Comparison of ENCODE assay signal across 8 cellular contexts in the genomic region with DNA sequence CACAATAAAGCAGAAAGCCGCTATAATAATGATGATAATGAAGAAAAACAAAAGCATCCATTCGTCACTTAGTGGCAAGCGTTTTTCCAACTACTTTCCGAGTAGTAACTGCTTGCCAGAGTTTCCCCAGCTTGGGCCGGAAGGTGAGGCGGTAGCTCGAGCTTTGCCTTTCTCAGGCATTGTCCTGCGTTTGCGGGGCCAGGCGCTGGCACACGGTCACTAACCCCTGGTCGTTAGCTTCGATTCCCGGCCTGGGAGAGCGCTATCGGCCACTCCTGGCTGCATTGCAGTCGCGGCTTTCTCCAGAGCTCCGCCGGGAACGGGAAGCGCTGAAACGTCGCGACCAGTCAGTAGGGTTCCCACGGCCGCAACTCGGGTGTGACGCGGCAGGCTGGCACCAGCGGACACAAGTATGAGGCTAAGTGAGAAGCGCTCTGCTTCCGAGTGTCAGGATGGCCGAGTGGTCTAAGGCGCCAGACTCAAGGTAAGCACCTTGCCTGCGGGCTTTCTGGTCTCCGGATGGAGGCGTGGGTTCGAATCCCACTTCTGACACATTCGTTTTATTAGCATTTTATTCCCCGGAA. TPM values are rescaled to one million over a fixed set of nuclear protein-coding genes. Genes with fewer than 3 reads are reported as not detected.
DNase-seq lines count a peak whose midpoint lies in the region; ATAC-seq, FAIRE-seq and TF ChIP-seq lines count a peak whose summit lies in the region.

No MANE protein-coding gene starts in this region.

- peaks cover 4% of the 10 kb centered on the region for H3K4me1 ChIP-seq in keratinocyte (ENCODE audit: control insufficient read depth, extremely low read depth, insufficient read depth, low read length)

- no peaks in the 10 kb centered on the region for H4K20me1 ChIP-seq in keratinocyte (ENCODE audit: control insufficient read depth, extremely low read depth, insufficient read depth, low read length)

- DNase-seq in AG04450 (ENCODE audit: low read depth, low spot score) (peak; percentile 94), NCI-H226 (peak; percentile 91), keratinocyte (ENCODE audit: low read depth, low spot score) (peak; percentile 95)
- DNase-seq in activated CD4-positive, CD25-positive, alpha-beta regulatory T cell (lab: John Stamatoyannopoulos, UW) = peak; percentile 64 to 95 (median 81)
- peak; percentile 92 to 98 for DNase-seq in central memory CD8-positive, alpha-beta T cell (ENCODE audit: low spot score in 2 of 2)
- DNase-seq in stimulated activated CD4-positive, alpha-beta T cell treated with anti-CD3 and anti-CD28 coated beads, Interleukin-12 subunit alpha, Interleukin-12 subunit beta, amount 100 ng/mL, for 48 hours (ENCODE audit: low read depth in 2 of 3, low spot score in 1 of 3) = peak; percentile 91 to 99 (median 97)

- peak overlapping the region; percentile 87 for H3K9ac ChIP-seq in keratinocyte (ENCODE audit: control insufficient read depth, extremely low read depth, insufficient read depth, low read length)

- POLR2A ChIA-PET in AG04450 (lab: Yijun Ruan, JAX) = interaction anchor here (1.0 to 1.7 kb wide), 3 partner anchors 15 to 48 kb away, joined by 3 to 8 read pairs (median 7); a partner anchor contains a TSS

- no peaks in the 10 kb centered on the region for H3K9me3 ChIP-seq in AG04450 (ENCODE audit: control insufficient read depth, insufficient read depth, low read length)
- H3K9me3 ChIP-seq in keratinocyte (ENCODE audit: control insufficient read depth, low read depth, low read length) = no peaks in the 10 kb centered on the region

- H3K4me3 Mint-ChIP-seq in central memory CD8-positive, alpha-beta T cell = peak overlapping the region; percentile 93

- H3K4me2 ChIP-seq in keratinocyte (ENCODE audit: control insufficient read depth, extremely low read depth, insufficient read depth, low read depth, low read length) = peak overlapping the region; percentile 88

- no peaks in the 10 kb centered on the region for H3K9me1 ChIP-seq in keratinocyte (ENCODE audit: control insufficient read depth, extremely low read depth, insufficient read depth, low read length)

- peak overlapping the region; percentile 84 for H3K4me3 ChIP-seq in AG04450 (ENCODE audit: low read depth, low read length)
- peak overlapping the region; percentile 55 to 95 (median 82) for H3K4me3 ChIP-seq in keratinocyte (ENCODE audit: control insufficient read depth in 2 of 3, extremely low read depth in 1 of 3, insufficient read depth in 2 of 3, low read depth in 1 of 3, low read length in 3 of 3)

- dilution Hi-C loops in keratinocyte (cut with MboI; ENCODE audit: extremely low pct_ligation_motif_present, low sequenced_read_pairs) = no loop called here

- peaks cover 23% of the 10 kb centered on the region for H3K36me3 Mint-ChIP-seq in central memory CD8-positive, alpha-beta T cell (ENCODE audit: insufficient read depth)

- FAIRE-seq in keratinocyte (lab: Jason Lieb, UNC) = no peak

- no peaks in the 10 kb centered on the region for H3K36me3 ChIP-seq in keratinocyte (ENCODE audit: control insufficient read depth in 2 of 2, extremely low read depth in 1 of 2, insufficient read depth in 2 of 2, low read length in 2 of 2)

- H3K27ac Mint-ChIP-seq in central memory CD8-positive, alpha-beta T cell (ENCODE audit: low read depth) = peak overlapping the region; percentile 100

- TF ChIP-seq CTCF in AG04450 (IDR thresholded peaks at IDR 0.05; ENCODE audit: low read depth, low read length) (peak; percentile 19; the same call in 1 of the 2 replicates), keratinocyte (optimal IDR thresholded peaks at IDR 0.05 in 1 of 3, IDR thresholded peaks at IDR 0.05 in 1 of 3, conservative IDR thresholded peaks at IDR 0.05 in 1 of 3; ENCODE audit: extremely low read depth in 1 of 3, insufficient read depth in 2 of 3, low read length in 3 of 3) (no peak)

- peaks cover 10% of the 10 kb centered on the region for H3K27me3 Mint-ChIP-seq in central memory CD8-positive, alpha-beta T cell

- no peaks in the 10 kb centered on the region for H3K9me3 Mint-ChIP-seq in central memory CD8-positive, alpha-beta T cell

- CTCF ChIA-PET in AG04450 (lab: Charles Lee) = interaction anchor here (0.9 to 1.6 kb wide), 4 partner anchors 15 to 35 kb away, joined by 3 to 6 read pairs (median 4); a partner anchor contains a TSS

- H2AFZ ChIP-seq in keratinocyte (ENCODE audit: control insufficient read depth, low read length) = peak overlapping the region; percentile 100

- H3K4me1 Mint-ChIP-seq in central memory CD8-positive, alpha-beta T cell = peaks cover 22% of the 10 kb centered on the region

- H3K27ac ChIP-seq in AG04450 (ENCODE audit: low read depth, low read length) = peak overlapping the region; percentile 93
- H3K27ac ChIP-seq in keratinocyte (ENCODE audit: control insufficient read depth, insufficient read depth, low read length) = peak overlapping the region; percentile 88

- peak; percentile 85 for ATAC-seq in GM18909 (IDR thresholded peaks at IDR 0.05; ENCODE audit: poor library complexity, unreplicated experiment)
- peak; percentile 82 for ATAC-seq in HG03196 (IDR thresholded peaks at IDR 0.05; ENCODE audit: unreplicated experiment)
- ATAC-seq in central memory CD8-positive, alpha-beta T cell (replicated peaks; ENCODE audit: extremely low read depth, poor library complexity, severe bottlenecking) = peak; percentile 84

- no peaks in the 10 kb centered on the region for H3K79me2 ChIP-seq in keratinocyte (ENCODE audit: control insufficient read depth, insufficient read depth, low read length)

- H3K27me3 ChIP-seq in AG04450 (ENCODE audit: control insufficient read depth, insufficient read depth, low read length) (no peaks in the 10 kb centered on the region), keratinocyte (ENCODE audit: control insufficient read depth, extremely low read depth, insufficient read depth, low read length) (no peaks in the 10 kb centered on the region)

RNA-seq across cellular contexts. Expression of a gene that starts 14.6 kb away (rescaled TPM):
- polyA plus RNA-seq in AG04450 (2011; rRNA removed) = 12.7 and 14.6 TPM in 2 replicates
- 4.3 and 6.3 TPM in 2 replicates for polyA minus RNA-seq in AG04450 (2011; rRNA and poly(A)+ RNA removed)
- 18.7 to 48.9 TPM (median 27.0 TPM) in 3 replicates for polyA plus RNA-seq in keratinocyte
- polyA plus RNA-seq in keratinocyte (2011; ENCODE audit: low read depth) = 7.4 TPM
- 11.4 TPM in 2 replicates for polyA plus RNA-seq in keratinocyte (2011; cell fraction: cytosol; rRNA removed)
- 207 and 235 TPM in 2 replicates for polyA plus RNA-seq in keratinocyte (2011; cell fraction: nucleus; rRNA removed)
- 17.6 and 43.9 TPM in 2 replicates for polyA plus RNA-seq in keratinocyte (2012; ENCODE audit: low replicate concordance)
- polyA minus RNA-seq in keratinocyte = 12.8 to 14.5 TPM (median 13.8 TPM) in 3 replicates
- 15.2 TPM for polyA minus RNA-seq in keratinocyte (2011; cell fraction: cytosol; rRNA and poly(A)+ RNA removed)
- polyA minus RNA-seq in keratinocyte (2011; cell fraction: nucleus; rRNA and poly(A)+ RNA removed) = 22.2 and 23.7 TPM in 2 replicates

RNA-seq across cellular contexts. Expression of a gene that starts 32.5 kb away (rescaled TPM):
- 4.9 and 6.7 TPM in 2 replicates for polyA plus RNA-seq in AG04450 (2011; rRNA removed)
- 7.6 and 8.0 TPM in 2 replicates for polyA minus RNA-seq in AG04450 (2011; rRNA and poly(A)+ RNA removed)
- 5.1 to 6.1 TPM (median 5.3 TPM) in 3 replicates for polyA plus RNA-seq in keratinocyte
- 4.4 TPM for polyA plus RNA-seq in keratinocyte (2011; ENCODE audit: low read depth)
- polyA plus RNA-seq in keratinocyte (2011; cell fraction: cytosol; rRNA removed) = 1.6 and 2.5 TPM in 2 replicates
- polyA plus RNA-seq in keratinocyte (2011; cell fraction: nucleus; rRNA removed) = 11.7 and 13.1 TPM in 2 replicates
- 3.4 and 4.8 TPM in 2 replicates for polyA plus RNA-seq in keratinocyte (2012; ENCODE audit: low replicate concordance)
- 2.4 to 7.9 TPM (median 6.9 TPM) in 3 replicates for polyA minus RNA-seq in keratinocyte
- 3.1 TPM for polyA minus RNA-seq in keratinocyte (2011; cell fraction: cytosol; rRNA and poly(A)+ RNA removed)
- 4.3 and 8.8 TPM in 2 replicates for polyA minus RNA-seq in keratinocyte (2011; cell fraction: nucleus; rRNA and poly(A)+ RNA removed)

RNA-seq across cellular contexts. Expression of a gene that starts 35.5 kb away (rescaled TPM):
- polyA plus RNA-seq in AG04450 (2011; rRNA removed) (9.1 and 10.9 TPM in 2 replicates), keratinocyte (12.6 to 16.9 TPM (median 15.4 TPM) in 3 replicates)
- 9.2 and 14.7 TPM in 2 replicates for polyA minus RNA-seq in AG04450 (2011; rRNA and poly(A)+ RNA removed)
- polyA plus RNA-seq in keratinocyte (2011; ENCODE audit: low read depth) = 2.9 TPM
- 11.3 and 12.8 TPM in 2 replicates for polyA plus RNA-seq in keratinocyte (2011; cell fraction: cytosol; rRNA removed)
- polyA plus RNA-seq in keratinocyte (2011; cell fraction: nucleus; rRNA removed) = 15.4 and 15.6 TPM in 2 replicates
- 11.2 and 12.4 TPM in 2 replicates for polyA plus RNA-seq in keratinocyte (2012; ENCODE audit: low replicate concordance)
- 14.9 to 19.9 TPM (median 19.3 TPM) in 3 replicates for polyA minus RNA-seq in keratinocyte
- 24.6 TPM for polyA minus RNA-seq in keratinocyte (2011; cell fraction: cytosol; rRNA and poly(A)+ RNA removed)
- 11.7 and 12.8 TPM in 2 replicates for polyA minus RNA-seq in keratinocyte (2011; cell fraction: nucleus; rRNA and poly(A)+ RNA removed)

RNA-seq across cellular contexts. Expression of a gene that starts 47.8 kb away (rescaled TPM):
- polyA plus RNA-seq in AG04450 (2011; rRNA removed) = 15.3 and 16.6 TPM in 2 replicates
- 17.7 and 21.6 TPM in 2 replicates for polyA minus RNA-seq in AG04450 (2011; rRNA and poly(A)+ RNA removed)
- 13.2 to 21.2 TPM (median 17.3 TPM) in 3 replicates for polyA plus RNA-seq in keratinocyte
- polyA plus RNA-seq in keratinocyte (2011; ENCODE audit: low read depth) = 7.3 TPM
- polyA plus RNA-seq in keratinocyte (2011; cell fraction: cytosol; rRNA removed) = 13.4 and 16.9 TPM in 2 replicates
- polyA plus RNA-seq in keratinocyte (2011; cell fraction: nucleus; rRNA removed) = 29.2 TPM in 2 replicates
- polyA plus RNA-seq in keratinocyte (2012; ENCODE audit: low replicate concordance) = 11.7 and 17.9 TPM in 2 replicates
- polyA minus RNA-seq in keratinocyte = 15.0 to 26.4 TPM (median 20.5 TPM) in 3 replicates
- 18.4 TPM for polyA minus RNA-seq in keratinocyte (2011; cell fraction: cytosol; rRNA and poly(A)+ RNA removed)
- 12.1 and 15.7 TPM in 2 replicates for polyA minus RNA-seq in keratinocyte (2011; cell fraction: nucleus; rRNA and poly(A)+ RNA removed)

Comparison
In these comparisons a context has a peak if more than half of its experiments do, and no peak if none do; other contexts are left out.
1. Peak in every context shown above with its lines: DNase-seq, ATAC-seq, H3K4me3 ChIP-seq and H3K27ac ChIP-seq.